In genomic region chr4:112069110-112069509, GRCh38 we compare ENCODE assay signal across 20 cellular contexts.
"Had no signal": no experiment of that assay in that cellular context is flagged by ENCODE, and none has a peak within 500 bp of the region (broad histone marks: within the 10 kb centered on the region; RNA-seq: fewer than 3 reads in every experiment).

No MANE protein-coding gene starts in this region.

- H3K4me3 Mint-ChIP-seq: activated CD4-positive, alpha-beta memory T cell treated with anti-CD3 and anti-CD28 coated beads, Interleukin-2, amount 10 ng/mL, durations not matched to agents 7 days and 5 days; activated naive CD8-positive, alpha-beta T cell treated with anti-CD3 and anti-CD28 coated beads for 36 hours; central memory CD8-positive, alpha-beta T cell; dendritic cell treated with granulocyte-macrophage colony-stimulating factor and Interleukin-4, amounts not matched to agents 40 ng/mL and 50 ng/mL, for 4 days; nephron progenitor cell; type B pancreatic cell had no signal

- H3K36me3 Mint-ChIP-seq: activated naive CD8-positive, alpha-beta T cell treated with anti-CD3 and anti-CD28 coated beads for 36 hours; type B pancreatic cell had no signal

- H3K9me3 ChIP-seq: gastrocnemius medialis, psoas muscle, sigmoid colon, suprapubic skin had no signal

- H3K4me3 ChIP-seq: gastrocnemius medialis, heart right ventricle, psoas muscle, sigmoid colon, suprapubic skin had no signal

- H3K27me3 Mint-ChIP-seq: type B pancreatic cell had no signal

- H3K27ac ChIP-seq: gastrocnemius medialis, heart right ventricle, psoas muscle, sigmoid colon, suprapubic skin had no signal

- FAIRE-seq: keratinocyte had no signal

- H3K4me1 Mint-ChIP-seq: activated CD4-positive, alpha-beta memory T cell treated with anti-CD3 and anti-CD28 coated beads, Interleukin-2, amount 10 ng/mL, durations not matched to agents 7 days and 5 days; activated naive CD8-positive, alpha-beta T cell treated with anti-CD3 and anti-CD28 coated beads for 36 hours; central memory CD8-positive, alpha-beta T cell; nephron progenitor cell had no signal

- DNase-seq: activated CD4-positive, alpha-beta memory T cell treated with anti-CD3 and anti-CD28 coated beads, Interleukin-2, amount 10 ng/mL, durations not matched to agents 7 days and 5 days; activated gamma-delta T cell; activated naive CD8-positive, alpha-beta T cell treated with anti-CD3 and anti-CD28 coated beads for 36 hours; activated T-cell treated with anti-CD3 and anti-CD28 coated beads, Interleukin-2, amount 50 U/mL, for 48 hours; aorta; gastrocnemius medialis; heart right ventricle; left ventricle myocardium superior; mesendoderm; nephron progenitor cell; psoas muscle; sigmoid colon; stimulated activated CD4-positive, alpha-beta T cell treated with anti-CD3 and anti-CD28 coated beads, Interleukin-12 subunit alpha, Interleukin-12 subunit beta, amount 100 ng/mL, for 4 hours; stimulated activated naive CD4-positive, alpha-beta T cell treated with Interleukin-2 at 50 U/mL for 16 hours; T1000 had no signal

- ATAC-seq: gastrocnemius medialis, heart right ventricle, left ventricle myocardium superior, psoas muscle had no signal

- H3K4me1 ChIP-seq: gastrocnemius medialis, heart right ventricle, psoas muscle, sigmoid colon, suprapubic skin had no signal

- H3K36me3 ChIP-seq: gastrocnemius medialis, heart right ventricle, sigmoid colon, suprapubic skin had no signal

- H3K27ac Mint-ChIP-seq: activated CD4-positive, alpha-beta memory T cell treated with anti-CD3 and anti-CD28 coated beads, Interleukin-2, amount 10 ng/mL, durations not matched to agents 7 days and 5 days; activated naive CD8-positive, alpha-beta T cell treated with anti-CD3 and anti-CD28 coated beads for 36 hours; dendritic cell treated with granulocyte-macrophage colony-stimulating factor and Interleukin-4, amounts not matched to agents 40 ng/mL and 50 ng/mL, for 4 days; nephron progenitor cell; type B pancreatic cell had no signal

- H3K9me3 Mint-ChIP-seq: activated CD4-positive, alpha-beta memory T cell treated with anti-CD3 and anti-CD28 coated beads, Interleukin-2, amount 10 ng/mL, durations not matched to agents 7 days and 5 days; central memory CD8-positive, alpha-beta T cell; type B pancreatic cell had no signal

- H3K27me3 ChIP-seq: gastrocnemius medialis, sigmoid colon, suprapubic skin had no signal
